In the genomic region with DNA sequence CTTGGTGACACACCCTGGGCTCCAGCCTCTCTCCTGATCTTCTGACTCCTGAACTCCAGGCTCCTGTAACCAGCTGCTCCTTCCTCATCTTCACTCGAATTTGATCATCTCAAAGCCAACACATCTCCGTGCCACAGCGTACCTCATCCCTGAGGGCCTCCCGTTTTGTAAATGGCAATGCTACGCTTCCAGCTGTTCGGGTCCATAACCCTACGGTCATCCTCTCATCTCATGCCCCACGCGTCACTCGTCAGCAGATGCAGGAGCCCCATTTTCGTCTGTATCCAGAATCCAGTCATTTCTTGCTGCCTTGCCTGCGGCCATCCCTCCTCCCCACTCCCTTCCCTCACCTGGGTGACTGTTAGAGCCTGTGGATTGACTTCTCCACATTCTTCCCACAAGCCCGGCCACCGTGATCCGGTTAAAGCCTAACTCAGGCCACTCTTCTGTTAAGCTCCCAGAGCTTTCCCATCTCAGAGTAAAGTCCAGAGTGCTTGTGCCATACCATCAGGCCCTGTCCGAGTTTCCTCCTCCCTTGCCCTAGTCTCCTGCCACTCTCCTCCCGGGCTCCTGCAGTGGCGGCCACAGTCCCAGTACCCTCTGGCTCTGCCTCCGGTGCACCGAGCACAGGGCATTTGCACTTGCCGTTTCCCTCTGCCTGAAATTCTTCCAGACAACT, we compare ENCODE assay signal across 1 cellular context.
A peak's percentile ranks its signal among the peaks of the same experiment; 100 is the strongest.
TF ChIP-seq lines count a peak whose summit lies in the region.

No MANE protein-coding gene starts in this region.

TF ChIP-seq in HepG2, 621 proteins besides CTCF, POLR2A, EP300 and RAD21 (continued from another document and continues in another):
- TF ChIP-seq, protein P1, sequence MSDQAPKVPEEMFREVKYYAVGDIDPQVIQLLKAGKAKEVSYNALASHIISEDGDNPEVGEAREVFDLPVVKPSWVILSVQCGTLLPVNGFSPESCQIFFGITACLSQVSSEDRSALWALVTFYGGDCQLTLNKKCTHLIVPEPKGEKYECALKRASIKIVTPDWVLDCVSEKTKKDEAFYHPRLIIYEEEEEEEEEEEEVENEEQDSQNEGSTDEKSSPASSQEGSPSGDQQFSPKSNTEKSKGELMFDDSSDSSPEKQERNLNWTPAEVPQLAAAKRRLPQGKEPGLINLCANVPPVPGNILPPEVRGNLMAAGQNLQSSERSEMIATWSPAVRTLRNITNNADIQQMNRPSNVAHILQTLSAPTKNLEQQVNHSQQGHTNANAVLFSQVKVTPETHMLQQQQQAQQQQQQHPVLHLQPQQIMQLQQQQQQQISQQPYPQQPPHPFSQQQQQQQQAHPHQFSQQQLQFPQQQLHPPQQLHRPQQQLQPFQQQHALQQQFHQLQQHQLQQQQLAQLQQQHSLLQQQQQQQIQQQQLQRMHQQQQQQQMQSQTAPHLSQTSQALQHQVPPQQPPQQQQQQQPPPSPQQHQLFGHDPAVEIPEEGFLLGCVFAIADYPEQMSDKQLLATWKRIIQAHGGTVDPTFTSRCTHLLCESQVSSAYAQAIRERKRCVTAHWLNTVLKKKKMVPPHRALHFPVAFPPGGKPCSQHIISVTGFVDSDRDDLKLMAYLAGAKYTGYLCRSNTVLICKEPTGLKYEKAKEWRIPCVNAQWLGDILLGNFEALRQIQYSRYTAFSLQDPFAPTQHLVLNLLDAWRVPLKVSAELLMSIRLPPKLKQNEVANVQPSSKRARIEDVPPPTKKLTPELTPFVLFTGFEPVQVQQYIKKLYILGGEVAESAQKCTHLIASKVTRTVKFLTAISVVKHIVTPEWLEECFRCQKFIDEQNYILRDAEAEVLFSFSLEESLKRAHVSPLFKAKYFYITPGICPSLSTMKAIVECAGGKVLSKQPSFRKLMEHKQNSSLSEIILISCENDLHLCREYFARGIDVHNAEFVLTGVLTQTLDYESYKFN (CRISPR knock-in tag; conservative IDR thresholded peaks at IDR 0.05) = peak; percentile 51
- TF ChIP-seq RXRB (CRISPR knock-in tag; IDR thresholded peaks at IDR 0.05; ENCODE audit: borderline replicate concordance) (no peak), RELA (CRISPR knock-in tag; IDR thresholded peaks at IDR 0.05) (no peak), ZNF576 (CRISPR knock-in tag; IDR thresholded peaks at IDR 0.05) (no peak), KDM2A (CRISPR knock-in tag; IDR thresholded peaks at IDR 0.05; ENCODE audit: borderline replicate concordance, low read depth) (no peak), SIN3B (IDR thresholded peaks at IDR 0.05; ENCODE audit: low read length) (no peak), NR2F1 (CRISPR knock-in tag; IDR thresholded peaks at IDR 0.05) (no peak), EZH2 (conservative IDR thresholded peaks at IDR 0.05; ENCODE audit: low read depth, low read length) (no peak), TAF15 (IDR thresholded peaks at IDR 0.05; ENCODE audit: low read depth, low read length, poor library complexity, severe bottlenecking) (no peak), UBTF (CRISPR knock-in tag; IDR thresholded peaks at IDR 0.05) (no peak), ZSCAN20 (CRISPR knock-in tag; IDR thresholded peaks at IDR 0.05; ENCODE audit: borderline replicate concordance) (no peak), ZSCAN22 (CRISPR knock-in tag; IDR thresholded peaks at IDR 0.05) (no peak), RERE (CRISPR knock-in tag; IDR thresholded peaks at IDR 0.05; ENCODE audit: low read depth) (no peak), HOXD1 (CRISPR knock-in tag; IDR thresholded peaks at IDR 0.05) (no peak), YY1 (IDR thresholded peaks at IDR 0.05; ENCODE audit: insufficient read depth, insufficient replicate concordance, low read depth, low read length) (no peak), ZBTB37 (CRISPR knock-in tag; IDR thresholded peaks at IDR 0.05) (no peak), KDM3A (CRISPR knock-in tag; IDR thresholded peaks at IDR 0.05; ENCODE audit: low read depth) (no peak), ZBTB46 (CRISPR knock-in tag; IDR thresholded peaks at IDR 0.05; ENCODE audit: borderline replicate concordance) (no peak), ZNF343 (CRISPR knock-in tag; IDR thresholded peaks at IDR 0.05) (no peak; the same call in 1 of the 2 replicates), ZNF136 (CRISPR knock-in tag; IDR thresholded peaks at IDR 0.05; ENCODE audit: low read depth) (no peak), EED (CRISPR knock-in tag; IDR thresholded peaks at IDR 0.05) (no peak), KDM5B (CRISPR knock-in tag; IDR thresholded peaks at IDR 0.05; ENCODE audit: borderline replicate concordance) (peak; percentile 12; the same call in 1 of the 2 replicates), ZNF142 (CRISPR knock-in tag; IDR thresholded peaks at IDR 0.05) (no peak), ZNF570 (CRISPR knock-in tag; IDR thresholded peaks at IDR 0.05; ENCODE audit: borderline replicate concordance) (no peak)
- TF ChIP-seq, protein P2, sequence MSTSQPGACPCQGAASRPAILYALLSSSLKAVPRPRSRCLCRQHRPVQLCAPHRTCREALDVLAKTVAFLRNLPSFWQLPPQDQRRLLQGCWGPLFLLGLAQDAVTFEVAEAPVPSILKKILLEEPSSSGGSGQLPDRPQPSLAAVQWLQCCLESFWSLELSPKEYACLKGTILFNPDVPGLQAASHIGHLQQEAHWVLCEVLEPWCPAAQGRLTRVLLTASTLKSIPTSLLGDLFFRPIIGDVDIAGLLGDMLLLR (CRISPR knock-in tag; IDR thresholded peaks at IDR 0.05) = no peak
